4 cellular contexts compared by ENCODE assay signal in the genomic region with DNA sequence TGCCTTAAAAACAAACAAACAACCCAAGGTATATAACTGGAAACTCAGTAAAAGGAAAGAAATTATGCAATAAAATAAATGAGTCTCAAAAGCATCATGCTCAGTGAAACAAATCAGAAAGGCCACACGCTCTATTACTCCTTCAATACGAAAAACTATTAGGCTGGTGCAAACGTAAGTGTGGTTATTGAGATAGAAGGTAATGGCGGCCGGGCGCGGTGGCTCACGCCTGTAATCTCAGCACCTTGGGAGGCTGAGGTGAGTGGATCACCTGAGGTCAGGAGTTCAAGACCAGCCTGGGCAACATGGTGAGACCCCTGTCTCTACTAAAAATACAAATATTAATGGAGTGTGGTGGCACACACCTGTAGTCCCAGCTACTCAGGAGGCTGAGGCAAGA. TPM values are rescaled to one million over a fixed set of nuclear protein-coding genes. Genes with fewer than 3 reads are reported as not detected.
"Had no signal": no experiment of that assay in that cellular context is flagged by ENCODE, and none has a peak within 500 bp of the region (broad histone marks: within the 10 kb centered on the region; RNA-seq: fewer than 3 reads in every experiment).

No MANE protein-coding gene starts in this region.

RNA-seq across cellular contexts. Expression of a gene that starts 17.6 kb away (rescaled TPM):
- total RNA-seq: dermis blood vessel endothelial cell, endothelial cell of umbilical vein, epithelial cell of proximal tubule, lung microvascular endothelial cell had no signal
- polyA plus RNA-seq: endothelial cell of umbilical vein had no signal
